8 cellular contexts compared by ENCODE assay signal in the genomic region with DNA sequence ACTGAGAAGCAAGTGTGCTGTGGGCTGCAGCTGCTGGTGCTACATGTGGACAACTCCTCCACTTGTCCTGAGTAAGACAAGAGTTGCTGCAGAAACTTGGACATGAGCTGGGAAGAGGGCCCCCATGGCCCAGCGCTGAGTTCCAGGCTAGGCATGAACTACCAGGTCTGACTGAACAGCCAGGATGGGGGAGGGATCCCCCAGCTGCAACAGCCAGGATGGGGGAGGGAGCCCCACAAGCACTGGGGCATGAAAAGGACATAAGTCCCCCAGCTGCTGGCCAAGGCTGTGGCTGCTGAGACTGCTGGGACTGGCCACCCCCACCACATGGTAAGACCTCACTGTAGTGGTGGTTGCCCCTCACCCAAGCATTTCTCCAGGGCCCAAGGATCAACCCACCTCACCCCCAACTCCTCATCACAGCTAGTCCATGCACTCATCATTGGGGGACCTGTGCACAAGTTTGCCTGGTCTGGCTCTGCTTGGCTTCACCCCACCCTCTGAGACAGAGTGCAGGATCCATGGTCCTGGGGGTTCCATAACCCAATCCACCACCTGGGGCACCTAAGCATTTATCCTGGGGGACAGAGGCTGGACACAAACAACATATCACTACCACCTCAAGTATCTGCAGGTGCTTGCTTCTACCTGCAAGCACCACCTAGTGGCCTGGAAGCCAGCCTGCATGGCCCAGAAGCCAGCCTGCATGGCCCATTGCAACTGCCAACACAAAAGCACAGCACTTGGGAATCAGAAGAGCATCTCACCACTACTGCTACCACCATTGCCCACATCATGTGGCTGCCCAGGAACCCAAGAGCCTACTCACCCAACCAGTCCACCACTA.
DNase-seq lines count a peak whose midpoint lies in the region; ATAC-seq and TF ChIP-seq lines count a peak whose summit lies in the region.

No MANE protein-coding gene starts in this region.

- DNase-seq in AG10803 (ENCODE audit: low read depth) (no peak), iPS DF 6.9 (ENCODE audit: low read depth, low spot score) (peak; percentile 29), SHP77 treated with DMSO at 0.1 percent for 48 hours (lab: John Stamatoyannopoulos, UW) (no peak), 8988T (no peak), ureter (ENCODE audit: low spot score) (no peak)
- DNase-seq in activated CD4-positive, alpha-beta T cell treated with anti-CD3 and anti-CD28 coated beads for 48 hours = peak; percentile 50

- no peaks in the 10 kb centered on the region for H3K4me1 ChIP-seq in iPS DF 6.9 (ENCODE audit: control insufficient read depth, insufficient read depth, low read length)

- no CpG with 5 or more reads among the region's 1 CpG for WGBS in iPS DF 6.9 (ENCODE audit: insufficient coverage, insufficient read length)

- TF ChIP-seq CTCF in AG10803 (conservative IDR thresholded peaks at IDR 0.05; ENCODE audit: low read length) = peak; percentile 33

- H3K36me3 ChIP-seq in iPS DF 6.9 (ENCODE audit: control insufficient read depth, insufficient read depth, low read length) = no peaks in the 10 kb centered on the region

- no peak overlapping the region for H3K27ac ChIP-seq in iPS DF 6.9 (ENCODE audit: low read length)

- H3K27me3 ChIP-seq in iPS DF 6.9 (ENCODE audit: control insufficient read depth, insufficient read depth, low read length) = no peaks in the 10 kb centered on the region

- ATAC-seq in GM18511 (IDR thresholded peaks at IDR 0.05; ENCODE audit: unreplicated experiment) (peak; percentile 70), HG03108 (IDR thresholded peaks at IDR 0.05; ENCODE audit: unreplicated experiment) (peak; percentile 45)

- no peaks in the 10 kb centered on the region for H3K9me3 ChIP-seq in iPS DF 6.9 (ENCODE audit: control insufficient read depth, insufficient read depth, low read length)

- H3K4me3 ChIP-seq in AG10803 (ENCODE audit: low read length) (no peak overlapping the region), iPS DF 6.9 (ENCODE audit: low read length) (no peak overlapping the region)

Comparison
In these comparisons a context has a peak if more than half of its experiments do, and no peak if none do; other contexts are left out.
1. DNase-seq: peak in activated CD4-positive, alpha-beta T cell treated with anti-CD3 and anti-CD28 coated beads for 48 hours (single experiment) and iPS DF 6.9 (single experiment); none in AG10803 (single experiment), SHP77 treated with DMSO at 0.1 percent for 48 hours (single experiment), 8988T (single experiment) and ureter (single experiment).